In the genomic region with DNA sequence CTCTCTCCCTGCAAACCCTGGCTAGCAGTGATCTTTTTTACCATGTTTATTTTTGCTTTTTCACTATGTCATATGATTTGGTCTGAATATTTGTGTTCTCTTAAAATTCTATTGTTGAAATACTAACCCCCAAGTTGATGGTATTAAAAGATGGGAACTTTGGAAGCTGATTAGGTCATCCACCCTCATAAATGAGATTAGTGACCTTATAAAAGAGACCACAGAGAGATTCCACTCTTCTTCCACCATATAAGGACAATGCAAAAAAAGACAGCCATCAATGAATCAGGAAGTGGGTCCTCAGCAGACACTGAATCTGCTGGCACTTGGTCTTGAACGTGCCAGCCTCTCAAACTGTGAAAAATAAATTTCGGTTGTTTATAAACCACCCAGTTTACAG, we compare ENCODE assay signal across 20 cellular contexts.
DNase-seq lines count a peak whose midpoint lies in the region; ATAC-seq lines count a peak whose summit lies in the region.
"Had no signal": no experiment of that assay in that cellular context is flagged by ENCODE, and none has a peak within 500 bp of the region (broad histone marks: within the 10 kb centered on the region; RNA-seq: fewer than 3 reads in every experiment).

No MANE protein-coding gene starts in this region.

- H3K4ac ChIP-seq in trophoblast cell (ENCODE audit: low read depth, low read length) = no peak overlapping the region

- no peak overlapping the region for H3K4me2 ChIP-seq in trophoblast cell (ENCODE audit: low read length)
- H3K4me2 ChIP-seq: BLaER1 treated with 17β-estradiol and CSF1 and Interleukin-3, amounts not matched to agents 10 nM and 100 nM had no signal

- H3K9ac ChIP-seq in trophoblast cell (ENCODE audit: low read length) = no peak overlapping the region
- H3K9ac ChIP-seq: BLaER1 treated with 17β-estradiol and CSF1 and Interleukin-3, amounts not matched to agents 10 nM and 100 nM; GM23248 had no signal

- H3K4me1 ChIP-seq in aorta (ENCODE audit: control insufficient read depth in 1 of 2, insufficient read depth in 2 of 2, low read length in 2 of 2) (no peaks in the 10 kb centered on the region), trophoblast cell (ENCODE audit: control insufficient read depth in 1 of 2, insufficient read depth in 2 of 2, low read length in 2 of 2) (no peaks in the 10 kb centered on the region)
- H3K4me1 ChIP-seq: BE2C; BLaER1 treated with 17β-estradiol and CSF1 and Interleukin-3, amounts not matched to agents 10 nM and 100 nM had no signal

- no peak overlapping the region for H4K8ac ChIP-seq in trophoblast cell (ENCODE audit: low read depth, low read length)

- no peak overlapping the region for H2BK12ac ChIP-seq in trophoblast cell (ENCODE audit: low read length)

- H3K23ac ChIP-seq in trophoblast cell (ENCODE audit: low read length) = no peak overlapping the region

- no peak overlapping the region for H4K91ac ChIP-seq in trophoblast cell (ENCODE audit: low read depth, low read length)

- no peak overlapping the region for H2BK120ac ChIP-seq in trophoblast cell (ENCODE audit: insufficient read depth, low read length, poor library complexity)

- H3K79me1 ChIP-seq in trophoblast cell (ENCODE audit: low read length) = no peaks in the 10 kb centered on the region

- H2AFZ ChIP-seq in trophoblast cell (ENCODE audit: insufficient read depth, low read length, poor library complexity) = no peak overlapping the region
- H2AFZ ChIP-seq: GM23248 had no signal

- H3K4me3 ChIP-seq in aorta (ENCODE audit: low read length in 2 of 2) (no peak overlapping the region), trophoblast cell (ENCODE audit: low read depth, low read length) (no peak overlapping the region)
- H3K4me3 ChIP-seq: BLaER1 treated with 17β-estradiol and CSF1 and Interleukin-3, amounts not matched to agents 10 nM and 100 nM; GM12878; GM23248 had no signal

- H3K79me2 ChIP-seq in trophoblast cell (ENCODE audit: control insufficient read depth, insufficient read depth, low read length, poor library complexity) = no peaks in the 10 kb centered on the region

- intact Hi-C loops in aorta (cut with DNase I) = no loop called here

- H2AK5ac ChIP-seq in trophoblast cell (ENCODE audit: low read length) = no peak overlapping the region

- WGBS in aorta, 2 donors = 70% methylated on average over 2 of the region's 2 CpGs
- WGBS in trophoblast cell (ENCODE audit: extremely low coverage, insufficient coverage, insufficient read length) = no CpG with 5 or more reads among the region's 2 CpGs

- no peak overlapping the region for H3K18ac ChIP-seq in trophoblast cell (ENCODE audit: low read length)

- no peaks in the 10 kb centered on the region for H3K9me3 ChIP-seq in aorta (ENCODE audit: control insufficient read depth, low read length)
- H3K9me3 ChIP-seq in trophoblast cell (ENCODE audit: insufficient read depth, low read depth, low read length) = no peaks in the 10 kb centered on the region
- H3K9me3 ChIP-seq: BE2C; BLaER1 treated with 17β-estradiol and CSF1 and Interleukin-3, amounts not matched to agents 10 nM and 100 nM had no signal

- H3K36me3 ChIP-seq in aorta (ENCODE audit: control insufficient read depth in 1 of 2, insufficient read depth in 2 of 2, low read length in 1 of 2) (no peaks in the 10 kb centered on the region), trophoblast cell (ENCODE audit: control insufficient read depth in 1 of 2, insufficient read depth in 2 of 2, low read length in 2 of 2) (no peaks in the 10 kb centered on the region)
- H3K36me3 ChIP-seq: BE2C; BLaER1 treated with 17β-estradiol and CSF1 and Interleukin-3, amounts not matched to agents 10 nM and 100 nM had no signal

- no peak overlapping the region for H3K14ac ChIP-seq in trophoblast cell (ENCODE audit: low read length)

- no peak for ATAC-seq in aorta (ENCODE audit: low FRiP score)
- ATAC-seq: GM12878, HCT116 had no signal

- H3K27ac ChIP-seq in aorta (ENCODE audit: low read depth in 1 of 2, low read length in 2 of 2) = no peak overlapping the region
- H3K27ac ChIP-seq in trophoblast cell (ENCODE audit: low read depth, low read length) = no peak overlapping the region
- H3K27ac ChIP-seq: 22Rv1; BLaER1 treated with 17β-estradiol and CSF1 and Interleukin-3, amounts not matched to agents 10 nM and 100 nM; GM23248 had no signal

- H3K27me3 ChIP-seq in aorta (ENCODE audit: control insufficient read depth in 1 of 2, insufficient read depth in 2 of 2, low read length in 1 of 2) (no peaks in the 10 kb centered on the region), trophoblast cell (ENCODE audit: insufficient read depth, low read length) (no peaks in the 10 kb centered on the region)
- H3K27me3 ChIP-seq: BE2C; BLaER1 treated with 17β-estradiol and CSF1 and Interleukin-3, amounts not matched to agents 10 nM and 100 nM had no signal

- DNase-seq in H4 (ENCODE audit: low spot score) = peak; percentile 62
- peak; percentile 71 for DNase-seq in SK-MEL-5 (ENCODE audit: low read depth, low spot score)
- peak; percentile 65 for DNase-seq in foreskin melanocyte
- DNase-seq in germinal center (ENCODE audit: low spot score) = no peak
- DNase-seq in aorta = no peak
- no peak for DNase-seq in trophoblast cell
- DNase-seq: AML-193; BE2C; CD4-positive, alpha-beta T cell; CD8-positive, alpha-beta memory T cell; DMS 273 treated with DMSO at 0.1 percent for 48 hours; DMS79; EL; GDM1; GM23248; H9 had no signal

- in situ Hi-C loops in SK-MEL-5 (cut with HindIII; ENCODE audit: low pct_unique_long_range_greater_than_20kb, low sequenced_read_pairs) = no loop called here

- H4K12ac ChIP-seq in trophoblast cell (ENCODE audit: low read depth, low read length) = no peak overlapping the region

- no peak overlapping the region for H2BK5ac ChIP-seq in trophoblast cell (ENCODE audit: low read depth, low read length, poor library complexity)

Comparison
In these comparisons a context has a peak if more than half of its experiments do, and no peak if none do; other contexts are left out.
1. DNase-seq: peak in H4 (single experiment), SK-MEL-5 (single experiment) and foreskin melanocyte (single experiment); none in germinal center (single experiment), aorta (0 of 2) and trophoblast cell (0 of 2).